Comparison of ENCODE assay signal across 1 cellular context in genomic region chr2:53786371-53787254, GRCh38.
TF ChIP-seq lines count a peak whose summit lies in the region.

ASB3 (minus strand) TSS chr2:53786953; CDS start chr2:53765572, 21,381 bp downstream.
A gene with protein sequence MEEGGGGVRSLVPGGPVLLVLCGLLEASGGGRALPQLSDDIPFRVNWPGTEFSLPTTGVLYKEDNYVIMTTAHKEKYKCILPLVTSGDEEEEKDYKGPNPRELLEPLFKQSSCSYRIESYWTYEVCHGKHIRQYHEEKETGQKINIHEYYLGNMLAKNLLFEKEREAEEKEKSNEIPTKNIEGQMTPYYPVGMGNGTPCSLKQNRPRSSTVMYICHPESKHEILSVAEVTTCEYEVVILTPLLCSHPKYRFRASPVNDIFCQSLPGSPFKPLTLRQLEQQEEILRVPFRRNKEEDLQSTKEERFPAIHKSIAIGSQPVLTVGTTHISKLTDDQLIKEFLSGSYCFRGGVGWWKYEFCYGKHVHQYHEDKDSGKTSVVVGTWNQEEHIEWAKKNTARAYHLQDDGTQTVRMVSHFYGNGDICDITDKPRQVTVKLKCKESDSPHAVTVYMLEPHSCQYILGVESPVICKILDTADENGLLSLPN (plus strand): TSS chr2:53787044. CDS start chr2:53787211, 167 bp downstream.

TF ChIP-seq in Ishikawa, 13 proteins besides CTCF, POLR2A, EP300 and RAD21 (continued from another document):
- TF ChIP-seq, protein P1, sequence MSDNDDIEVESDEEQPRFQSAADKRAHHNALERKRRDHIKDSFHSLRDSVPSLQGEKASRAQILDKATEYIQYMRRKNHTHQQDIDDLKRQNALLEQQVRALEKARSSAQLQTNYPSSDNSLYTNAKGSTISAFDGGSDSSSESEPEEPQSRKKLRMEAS (IDR thresholded peaks at IDR 0.05) = peak; percentile 81
- TF ChIP-seq TAF1 (IDR thresholded peaks at IDR 0.05; ENCODE audit: low read depth) (peak; percentile 87), FOXM1 (IDR thresholded peaks at IDR 0.05; ENCODE audit: borderline replicate concordance, low read depth) (peak; percentile 50; the same call in 1 of the 2 replicates), TEAD4 (IDR thresholded peaks at IDR 0.05) (no peak), TCF12 (IDR thresholded peaks at IDR 0.05; ENCODE audit: low read depth) (peak; percentile 72), YY1 (IDR thresholded peaks at IDR 0.05; ENCODE audit: low read depth) (peak; percentile 26)
